In genomic region chr1:225995919-225996864, GRCh38 we compare ENCODE assay signal across 1 cellular context.
TF ChIP-seq lines count a peak whose summit lies in the region.

No MANE protein-coding gene starts in this region.

TF ChIP-seq in SK-N-SH, 30 proteins besides CTCF, POLR2A, EP300 and RAD21 (continued from another document):
- no peak for TF ChIP-seq ZBTB33 (IDR thresholded peaks at IDR 0.05; ENCODE audit: borderline replicate concordance, low read depth)
- TF ChIP-seq MEF2A (IDR thresholded peaks at IDR 0.05; ENCODE audit: borderline replicate concordance, low read depth) = no peak
